14 cellular contexts compared by ENCODE assay signal in genomic region chr1:118429856-118430255, GRCh38.
"Had no signal": no experiment of that assay in that cellular context is flagged by ENCODE, and none has a peak within 500 bp of the region (broad histone marks: within the 10 kb centered on the region; RNA-seq: fewer than 3 reads in every experiment).

No MANE protein-coding gene starts in this region.

- DNase-seq: effector memory CD4-positive, alpha-beta T cell; heart left ventricle; hippocampal formation; kidney glomerular epithelial cell; mammary epithelial cell; mucosa of descending colon; naive thymus-derived CD8-positive, alpha-beta T cell; psoas muscle; retina; right lobe of liver; stimulated activated CD4-positive, alpha-beta T cell treated with anti-CD3 and anti-CD28 coated beads, Interleukin-4, amount 100 ng/mL, for 1 hour; stimulated activated CD8-positive, alpha-beta memory T cell treated with anti-CD3 and anti-CD28 coated beads, Interleukin-4, amount 100 ng/mL, for 48 hours; stimulated activated naive CD8-positive, alpha-beta T cell treated with anti-CD3 and anti-CD28 coated beads, Interleukin-15, Interleukin-2, amounts not matched to agents 100 U/mL and 50 U/mL, for 24 hours; thyroid gland had no signal
